ENCODE assay signal across 8 cellular contexts in genomic region chrX:48971325-48972213, GRCh38. TPM values are rescaled to one million over a fixed set of nuclear protein-coding genes. Genes with fewer than 3 reads are reported as not detected.
DNase-seq lines count a peak whose midpoint lies in the region; ATAC-seq and TF ChIP-seq lines count a peak whose summit lies in the region.

Gene KCND1 (minus strand): TSS chrX:48971844. CDS start chrX:48970271, 1,573 bp downstream.

- H3K27me3 Mint-ChIP-seq in CD4-positive, alpha-beta T cell = no peaks in the 10 kb centered on the region
- H3K27me3 Mint-ChIP-seq in brain (peaks cover 8% of the 10 kb centered on the region), immature natural killer cell (ENCODE audit: low read depth in 3 of 3) (peaks cover 0 to 8% (median 3%) of the 10 kb centered on the region in 3 donors)

- no peak within 1 kb of the TSS for H3K27ac ChIP-seq in CD4-positive, alpha-beta T cell (ENCODE audit: low read depth, low read length)

- DNase-seq in CD4-positive, alpha-beta T cell = peak in 1 of 10 experiments; percentile 2
- DNase-seq in M059J (ENCODE audit: low read depth) = peak; percentile 79
- no peak for DNase-seq in immature natural killer cell
- DNase-seq in stimulated activated CD4-positive, alpha-beta T cell treated with anti-CD3 and anti-CD28 coated beads, Interleukin-4, amount 100 ng/mL, for 24 hours = peak; percentile 7

- peaks cover 17% of the 10 kb centered on the region for H3K4me1 Mint-ChIP-seq in CD4-positive, alpha-beta T cell (ENCODE audit: low read depth)
- H3K4me1 Mint-ChIP-seq in brain (peaks cover 17% of the 10 kb centered on the region), immature natural killer cell (peaks cover 0 to 6% of the 10 kb centered on the region in 2 donors)

- CTCF ChIA-PET in CD4-positive, alpha-beta T cell (lab: Charles Lee) = interaction anchor here (0.6 to 1.8 kb wide), 3 partner anchors 13 to 31 kb away, joined by 3 to 6 read pairs (median 3); no protein-coding TSS in a partner anchor

- POLR2A ChIA-PET in CD4-positive, alpha-beta T cell (lab: Charles Lee) = interaction anchor here (0.6 to 3.3 kb wide), 4 partner anchors 13 to 432 kb away, joined by 3 to 18 read pairs (median 8); partner anchors contain the start of genes GRIPAP1, OTUD5 and TFE3

- no peaks in the 10 kb centered on the region for H3K9me3 Mint-ChIP-seq in CD4-positive, alpha-beta T cell
- peaks cover 0 to 3% (median 0%) of the 10 kb centered on the region in 5 experiments for H3K9me3 Mint-ChIP-seq in brain
- H3K9me3 Mint-ChIP-seq in immature natural killer cell = no peaks in the 10 kb centered on the region

- intact Hi-C loops in CD4-positive, alpha-beta T cell (cut with DNase I, micrococcal nuclease) = no loop called here

- peak within 1 kb of the TSS; percentile 42 for H3K4me3 Mint-ChIP-seq in CD4-positive, alpha-beta T cell
- H3K4me3 Mint-ChIP-seq in brain (peak within 1 kb of the TSS; percentile 56 to 84 (median 73)), immature natural killer cell (peak within 1 kb of the TSS in 3 of 5 donors; percentile 29 to 60 (median 44))

- H3K9me3 ChIP-seq in CD4-positive, alpha-beta T cell (ENCODE audit: control insufficient read depth, low read length) = no peaks in the 10 kb centered on the region

- ATAC-seq in CD4-positive, alpha-beta T cell (ENCODE audit: poor library complexity) = peak; percentile 37
- ATAC-seq in HG03135 (IDR thresholded peaks at IDR 0.05; ENCODE audit: unreplicated experiment) = no peak
- no peak for ATAC-seq in HG03442 (IDR thresholded peaks at IDR 0.05; ENCODE audit: unreplicated experiment)
- ATAC-seq in HG02763 (IDR thresholded peaks at IDR 0.05; ENCODE audit: unreplicated experiment) = no peak

- no peaks in the 10 kb centered on the region for H3K27me3 ChIP-seq in CD4-positive, alpha-beta T cell (ENCODE audit: control insufficient read depth, insufficient read depth, low read length)

- H3K27ac Mint-ChIP-seq in CD4-positive, alpha-beta T cell = no peak within 1 kb of the TSS
- peak within 1 kb of the TSS in 4 of 5 experiments; percentile 48 to 83 (median 64) for H3K27ac Mint-ChIP-seq in brain
- H3K27ac Mint-ChIP-seq in immature natural killer cell = no peak within 1 kb of the TSS

- no peak for TF ChIP-seq CTCF in CD4-positive, alpha-beta T cell (IDR thresholded peaks at IDR 0.05)
- TF ChIP-seq CTCF in brain (conservative IDR thresholded peaks at IDR 0.05) = no peak

- peaks cover 19% of the 10 kb centered on the region for H3K36me3 Mint-ChIP-seq in CD4-positive, alpha-beta T cell (ENCODE audit: low read depth)
- H3K36me3 Mint-ChIP-seq in brain (peaks cover 12% of the 10 kb centered on the region), immature natural killer cell (peaks cover 4 to 11% (median 9%) of the 10 kb centered on the region in 3 donors)

RNA-seq across cellular contexts. Expression of gene KCND1, which starts in this region (rescaled TPM):
- 1 to 10 TPM; 1.5 to 2.7 TPM for total RNA-seq in CD4-positive, alpha-beta T cell
- total RNA-seq in M059J (2014; rRNA removed; shearing (Covaris generic)) = 0.76 and 1.7 TPM in 2 replicates
- polyA plus RNA-seq in brain (ENCODE audit: insufficient read depth, low read depth, low replicate concordance) = 1.6 TPM
- polyA plus RNA-seq in immature natural killer cell = under 1 TPM in 1 of 3 donors, not detected in 2; 0.12 TPM

Comparison
In these comparisons a context has a peak if more than half of its experiments do, and no peak if none do; other contexts are left out.
1. DNase-seq: peak in M059J (single experiment) and stimulated activated CD4-positive, alpha-beta T cell treated with anti-CD3 and anti-CD28 coated beads, Interleukin-4, amount 100 ng/mL, for 24 hours (single experiment); none in immature natural killer cell (0 of 3).
2. H3K27ac Mint-ChIP-seq: peak in brain (4 of 5); none in CD4-positive, alpha-beta T cell (single experiment) and immature natural killer cell (0 of 6).
3. Peak in every context shown above with its lines, with median percentiles within 50 percentile points of each other: H3K4me3 Mint-ChIP-seq.